8 cellular contexts compared by ENCODE assay signal in genomic region chr9:127835930-127836586, GRCh38. TPM values are rescaled to one million over a fixed set of nuclear protein-coding genes. Genes with fewer than 3 reads are reported as not detected.
DNase-seq lines count a peak whose midpoint lies in the region; ATAC-seq and TF ChIP-seq lines count a peak whose summit lies in the region.

No MANE protein-coding gene starts in this region.

- DNase-seq in EH (ENCODE audit: low read depth) (peak; percentile 83), SKM-1 (lab: John Stamatoyannopoulos, UW; ENCODE audit: unreplicated experiment) (peak; percentile 40), fibroblast of villous mesenchyme (ENCODE audit: low read depth) (peak; percentile 85), renal cortical epithelial cell (ENCODE audit: low read depth) (peak; percentile 36), DMS79 (lab: John Stamatoyannopoulos, UW) (no peak), SK-N-DZ (ENCODE audit: low spot score) (no peak)

- no peak for ATAC-seq in HG03565 (IDR thresholded peaks at IDR 0.05; ENCODE audit: unreplicated experiment)
- ATAC-seq in HG03442 (IDR thresholded peaks at IDR 0.05; ENCODE audit: unreplicated experiment): no peak

- no peak for TF ChIP-seq CTCF in fibroblast of villous mesenchyme (IDR thresholded peaks at IDR 0.05; ENCODE audit: insufficient read depth, low read depth, low read length)

- H3K4me3 ChIP-seq in fibroblast of villous mesenchyme (ENCODE audit: low read depth, low read length): no peak overlapping the region

RNA-seq across cellular contexts. Expression of gene ENG, which starts 18.4 kb away (rescaled TPM):
- total RNA-seq in fibroblast of villous mesenchyme (25.8 and 30.7 TPM in 2 replicates), renal cortical epithelial cell (0.87 and 6.8 TPM in 2 replicates)
- 0.74 and 0.76 TPM in 2 replicates for polyA plus RNA-seq in SK-N-DZ (2014; cell fraction: cytosol; rRNA removed)
- polyA plus RNA-seq in SK-N-DZ (2014; cell fraction: nucleus; rRNA removed): 0.28 and 0.34 TPM in 2 replicates

RNA-seq across cellular contexts. Expression of gene FPGS, which starts 33.4 kb away (rescaled TPM):
- total RNA-seq in fibroblast of villous mesenchyme (77.7 and 93.7 TPM in 2 replicates), renal cortical epithelial cell (75.2 and 136 TPM in 2 replicates)
- polyA plus RNA-seq in SK-N-DZ (2014; cell fraction: cytosol; rRNA removed): 66.0 and 76.4 TPM in 2 replicates
- 139 and 156 TPM in 2 replicates for polyA plus RNA-seq in SK-N-DZ (2014; cell fraction: nucleus; rRNA removed)

RNA-seq across cellular contexts. Expression of gene AK1, which starts 41.4 kb away (rescaled TPM):
- 37.1 and 43.8 TPM in 2 replicates for total RNA-seq in fibroblast of villous mesenchyme
- total RNA-seq in renal cortical epithelial cell: 37.3 and 43.8 TPM in 2 replicates
- 61.6 and 106 TPM in 2 replicates for polyA plus RNA-seq in SK-N-DZ (2014; cell fraction: cytosol; rRNA removed)
- polyA plus RNA-seq in SK-N-DZ (2014; cell fraction: nucleus; rRNA removed): 55.2 and 64.2 TPM in 2 replicates

RNA-seq across cellular contexts. Expression of gene CDK9, which starts 50.2 kb away (rescaled TPM):
- total RNA-seq in fibroblast of villous mesenchyme (37.0 and 50.1 TPM in 2 replicates), renal cortical epithelial cell (43.6 and 69.1 TPM in 2 replicates)
- 32.5 and 48.7 TPM in 2 replicates for polyA plus RNA-seq in SK-N-DZ (2014; cell fraction: cytosol; rRNA removed)
- 91.4 and 95.7 TPM in 2 replicates for polyA plus RNA-seq in SK-N-DZ (2014; cell fraction: nucleus; rRNA removed)

RNA-seq across cellular contexts. Expression of gene SH2D3C, which starts 57.6 kb away (rescaled TPM):
- 0.32 and 0.43 TPM in 2 replicates for total RNA-seq in fibroblast of villous mesenchyme
- total RNA-seq in renal cortical epithelial cell: 0.05 and 0.17 TPM in 2 replicates
- 5.8 and 6.9 TPM in 2 replicates for polyA plus RNA-seq in SK-N-DZ (2014; cell fraction: cytosol; rRNA removed)
- 4.2 and 9.0 TPM in 2 replicates for polyA plus RNA-seq in SK-N-DZ (2014; cell fraction: nucleus; rRNA removed)

Comparison
In these comparisons a context has a peak if more than half of its experiments do, and no peak if none do; other contexts are left out.
1. DNase-seq: peak in EH (single experiment), SKM-1 (single experiment), fibroblast of villous mesenchyme (single experiment) and renal cortical epithelial cell (single experiment); none in DMS79 (single experiment) and SK-N-DZ (single experiment).